9 cellular contexts compared by ENCODE assay signal in genomic region chrX:50903387-50904027, GRCh38. TPM values are rescaled to one million over a fixed set of nuclear protein-coding genes. Genes with fewer than 3 reads are reported as not detected.
A peak's percentile ranks its signal among the peaks of the same experiment; 100 is the strongest.
DNase-seq lines count a peak whose midpoint lies in the region; ATAC-seq, FAIRE-seq and TF ChIP-seq lines count a peak whose summit lies in the region.
"Had no signal": no experiment of that assay in that cellular context is flagged by ENCODE, and none has a peak within 500 bp of the region (broad histone marks: within the 10 kb centered on the region; RNA-seq: fewer than 3 reads in every experiment).

No MANE protein-coding gene starts in this region.

- no peaks in the 10 kb centered on the region for H3K79me2 ChIP-seq in keratinocyte (ENCODE audit: control insufficient read depth, insufficient read depth, low read length)

- H3K9me3 Mint-ChIP-seq in activated T-cell treated with anti-CD3 and anti-CD28 coated beads, Interleukin-2, amount 50 U/mL, for 72 hours: no peaks in the 10 kb centered on the region
- H3K9me3 Mint-ChIP-seq: central memory CD8-positive, alpha-beta T cell had no signal

- H3K27ac ChIP-seq in ascending aorta (no peak overlapping the region), keratinocyte (ENCODE audit: control insufficient read depth, insufficient read depth, low read length) (no peak overlapping the region), uterus (no peak overlapping the region)

- no peaks in the 10 kb centered on the region for H3K27me3 ChIP-seq in ascending aorta
- H3K27me3 ChIP-seq in keratinocyte (ENCODE audit: control insufficient read depth, extremely low read depth, insufficient read depth, low read length): no peaks in the 10 kb centered on the region
- no peaks in the 10 kb centered on the region for H3K27me3 ChIP-seq in uterus

- H3K36me3 ChIP-seq in ascending aorta (no peaks in the 10 kb centered on the region), keratinocyte (ENCODE audit: control insufficient read depth in 2 of 2, extremely low read depth in 1 of 2, insufficient read depth in 2 of 2, low read length in 2 of 2) (no peaks in the 10 kb centered on the region), uterus (no peaks in the 10 kb centered on the region)

- peak; percentile 2 to 11 for DNase-seq in activated T-cell treated with anti-CD3 and anti-CD28 coated beads, Interleukin-2, amount 50 U/mL, for 72 hours
- DNase-seq in activated T-cell treated with anti-CD3 and anti-CD28 coated beads for 4 hours (no peak), ascending aorta (ENCODE audit: low spot score in 2 of 2) (no peak), keratinocyte (ENCODE audit: low read depth, low spot score) (no peak), uterus (no peak), 8988T (no peak)
- DNase-seq in Jurkat, Clone E6-1 (ENCODE audit: low read depth, low spot score): peak; percentile 12

- H3K36me3 Mint-ChIP-seq in activated T-cell treated with anti-CD3 and anti-CD28 coated beads, Interleukin-2, amount 50 U/mL, for 72 hours (ENCODE audit: insufficient read depth in 2 of 2): no peaks in the 10 kb centered on the region

- H3K4me3 ChIP-seq in Jurkat, Clone E6-1 (ENCODE audit: low read length): no peak overlapping the region
- H3K4me3 ChIP-seq in ascending aorta (no peak overlapping the region), keratinocyte (ENCODE audit: control insufficient read depth in 2 of 3, extremely low read depth in 1 of 3, insufficient read depth in 2 of 3, low read depth in 1 of 3, low read length in 3 of 3) (no peak overlapping the region), uterus (no peak overlapping the region)

- H3K9me3 ChIP-seq in ascending aorta: no peaks in the 10 kb centered on the region
- H3K9me3 ChIP-seq in keratinocyte (ENCODE audit: control insufficient read depth, low read depth, low read length): no peaks in the 10 kb centered on the region
- no peaks in the 10 kb centered on the region for H3K9me3 ChIP-seq in uterus

- TF ChIP-seq POLR2A in uterus (IDR thresholded peaks at IDR 0.05): no peak

- H3K27ac Mint-ChIP-seq in activated T-cell treated with anti-CD3 and anti-CD28 coated beads, Interleukin-2, amount 50 U/mL, for 72 hours: no peak overlapping the region

- no peaks in the 10 kb centered on the region for H3K4me1 Mint-ChIP-seq in activated T-cell treated with anti-CD3 and anti-CD28 coated beads, Interleukin-2, amount 50 U/mL, for 72 hours (ENCODE audit: low read depth)
- H3K4me1 Mint-ChIP-seq: central memory CD8-positive, alpha-beta T cell had no signal

- no peak overlapping the region for H3K4me2 ChIP-seq in keratinocyte (ENCODE audit: control insufficient read depth, extremely low read depth, insufficient read depth, low read depth, low read length)

- H3K27me3 Mint-ChIP-seq in activated T-cell treated with anti-CD3 and anti-CD28 coated beads, Interleukin-2, amount 50 U/mL, for 72 hours (ENCODE audit: low read depth): peaks cover 28% of the 10 kb centered on the region
- H3K27me3 Mint-ChIP-seq: central memory CD8-positive, alpha-beta T cell had no signal

- H4K20me1 ChIP-seq in keratinocyte (ENCODE audit: control insufficient read depth, extremely low read depth, insufficient read depth, low read length): no peaks in the 10 kb centered on the region

- FAIRE-seq in keratinocyte (lab: Jason Lieb, UNC): no peak

- dilution Hi-C loops in keratinocyte (cut with MboI; ENCODE audit: extremely low pct_ligation_motif_present, low sequenced_read_pairs): no loop called here

- intact Hi-C loops in ascending aorta (cut with DNase I): loop anchor here (5.0 to 10.0 kb wide), 2 partner anchors 159 to 211 kb away; no protein-coding TSS in a partner anchor
- intact Hi-C loops in uterus (cut with DNase I; ENCODE audit: low total_unique reads): no loop called here

- ATAC-seq in activated T-cell treated with anti-CD3 and anti-CD28 coated beads, Interleukin-2, amount 50 U/mL, for 72 hours (replicated peaks in 1 of 2): no peak
- ATAC-seq in HG03097 (IDR thresholded peaks at IDR 0.05; ENCODE audit: low FRiP score, unreplicated experiment): no peak

- H3K4me1 ChIP-seq in ascending aorta: no peaks in the 10 kb centered on the region
- H3K4me1 ChIP-seq in keratinocyte (ENCODE audit: control insufficient read depth, extremely low read depth, insufficient read depth, low read length): no peaks in the 10 kb centered on the region
- H3K4me1 ChIP-seq in uterus: no peaks in the 10 kb centered on the region

- H3K4me3 Mint-ChIP-seq in activated T-cell treated with anti-CD3 and anti-CD28 coated beads, Interleukin-2, amount 50 U/mL, for 72 hours: no peak overlapping the region
- H3K4me3 Mint-ChIP-seq: central memory CD8-positive, alpha-beta T cell had no signal

- no peaks in the 10 kb centered on the region for H3K9me1 ChIP-seq in keratinocyte (ENCODE audit: control insufficient read depth, extremely low read depth, insufficient read depth, low read length)

- TF ChIP-seq CTCF in ascending aorta (IDR thresholded peaks at IDR 0.05) (peak in 2 of 3 experiments; percentile 14 to 54), keratinocyte (optimal IDR thresholded peaks at IDR 0.05 in 1 of 3, IDR thresholded peaks at IDR 0.05 in 1 of 3, conservative IDR thresholded peaks at IDR 0.05 in 1 of 3; ENCODE audit: extremely low read depth in 1 of 3, insufficient read depth in 2 of 3, low read length in 3 of 3) (peak; percentile 55 to 65 (median 56)), uterus (IDR thresholded peaks at IDR 0.05) (peak; percentile 18 to 44 (median 35))

- no peak overlapping the region for H2AFZ ChIP-seq in keratinocyte (ENCODE audit: control insufficient read depth, low read length)

- H3K9ac ChIP-seq in keratinocyte (ENCODE audit: control insufficient read depth, extremely low read depth, insufficient read depth, low read length): no peak overlapping the region

RNA-seq across cellular contexts. Expression of gene BMP15, which starts 7.0 kb away (rescaled TPM):
- total RNA-seq in activated T-cell treated with anti-CD3 and anti-CD28 coated beads, Interleukin-2, amount 50 U/mL, for 72 hours: not detected
- polyA plus RNA-seq in Jurkat, Clone E6-1 (2012; ENCODE audit: insufficient read depth, insufficient read length): not detected
- not detected for total RNA-seq in ascending aorta
- not detected in 3 replicates for polyA plus RNA-seq in keratinocyte
- polyA plus RNA-seq in keratinocyte (2011; ENCODE audit: low read depth): not detected
- polyA plus RNA-seq in keratinocyte (2011; cell fraction: cytosol; rRNA removed): not detected in 2 replicates
- not detected in 2 replicates for polyA plus RNA-seq in keratinocyte (2011; cell fraction: nucleus; rRNA removed)
- polyA plus RNA-seq in keratinocyte (2012; ENCODE audit: low replicate concordance): not detected in 2 replicates
- not detected in 3 replicates for polyA minus RNA-seq in keratinocyte
- not detected for polyA minus RNA-seq in keratinocyte (2011; cell fraction: cytosol; rRNA and poly(A)+ RNA removed)
- polyA minus RNA-seq in keratinocyte (2011; cell fraction: nucleus; rRNA and poly(A)+ RNA removed): not detected in 2 replicates
- not detected for total RNA-seq in uterus

Comparison
In these comparisons a context has a peak if more than half of its experiments do, and no peak if none do; other contexts are left out.
1. DNase-seq: peak in activated T-cell treated with anti-CD3 and anti-CD28 coated beads, Interleukin-2, amount 50 U/mL, for 72 hours (2 of 2) and Jurkat, Clone E6-1 (single experiment); none in activated T-cell treated with anti-CD3 and anti-CD28 coated beads for 4 hours (single experiment), ascending aorta (0 of 2), keratinocyte (single experiment), uterus (0 of 2) and 8988T (single experiment).
2. Peak in every context shown above with its lines, with median percentiles within 50 percentile points of each other: CTCF ChIP-seq.